In the genomic region with DNA sequence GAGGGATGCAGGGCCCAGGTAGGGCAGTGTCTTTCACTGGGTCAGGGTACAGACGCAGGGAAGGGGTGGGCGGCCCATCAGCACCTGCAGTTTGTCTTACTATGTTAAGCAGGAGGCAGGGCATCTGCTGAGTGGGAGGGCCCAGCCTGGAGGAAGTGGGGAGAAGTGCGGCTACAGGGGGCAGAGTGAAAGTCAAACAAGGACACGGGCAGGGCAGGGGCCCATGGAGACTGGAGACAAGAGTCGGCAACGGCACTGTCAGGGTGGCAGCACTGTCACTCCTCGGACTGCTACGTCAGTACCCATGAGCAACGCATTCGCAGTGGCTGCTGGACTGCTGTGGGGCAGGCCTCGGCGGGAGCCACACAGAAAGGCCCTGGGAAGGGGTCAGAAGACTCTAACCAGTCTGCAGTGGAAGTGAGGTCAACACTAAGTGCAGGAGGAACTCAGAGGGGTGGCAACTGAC, we compare ENCODE assay signal across 8 cellular contexts. TPM values are rescaled to one million over a fixed set of nuclear protein-coding genes. Genes with fewer than 3 reads are reported as not detected.
DNase-seq lines count a peak whose midpoint lies in the region; ATAC-seq and TF ChIP-seq lines count a peak whose summit lies in the region.

No MANE protein-coding gene starts in this region.

- 53 to 68% (median 68%) methylated on average over 12 of the region's 12 CpGs for WGBS in ovary, 3 donors

- peak overlapping the region; percentile 56 for H3K4me3 Mint-ChIP-seq in activated CD4-positive, alpha-beta T cell treated with anti-CD3 and anti-CD28 coated beads for 36 hours

- H3K4me3 ChIP-seq in ovary = no peak overlapping the region

- peak; percentile 63 for DNase-seq in GM13977 (ENCODE audit: low spot score)
- peak; percentile 83 for DNase-seq in activated CD4-positive, alpha-beta T cell treated with anti-CD3 and anti-CD28 coated beads for 36 hours
- no peak for DNase-seq in epithelial cell of prostate (ENCODE audit: low read depth, low spot score)
- DNase-seq in stimulated activated CD4-positive, alpha-beta T cell treated with anti-CD3 and anti-CD28 coated beads, Interleukin-4, amount 100 ng/mL, for 48 hours (ENCODE audit: low read depth in 2 of 2) = peak; percentile 32 to 38
- no peak for DNase-seq in ovary
- no peak for DNase-seq in mucosa of gallbladder (ENCODE audit: low spot score)

- H3K9me3 ChIP-seq in ovary = no peaks in the 10 kb centered on the region

- intact Hi-C loops in activated CD4-positive, alpha-beta T cell treated with anti-CD3 and anti-CD28 coated beads for 36 hours (cut with DNase I, micrococcal nuclease) = loop anchor here (1.0 to 2.0 kb wide), 2 partner anchors 17 to 38 kb away; no protein-coding TSS in a partner anchor
- intact Hi-C loops in ovary (cut with DNase I) = no loop called here

- H3K9me3 Mint-ChIP-seq in activated CD4-positive, alpha-beta T cell treated with anti-CD3 and anti-CD28 coated beads for 36 hours (ENCODE audit: low read depth) = no peaks in the 10 kb centered on the region

- POLR2A ChIA-PET in activated CD4-positive, alpha-beta T cell treated with anti-CD3 and anti-CD28 coated beads for 36 hours (lab: Charles Lee) = no interaction called here

- H3K27me3 Mint-ChIP-seq in activated CD4-positive, alpha-beta T cell treated with anti-CD3 and anti-CD28 coated beads for 36 hours = no peaks in the 10 kb centered on the region

- TF ChIP-seq CTCF in GM13977 (IDR thresholded peaks at IDR 0.05; ENCODE audit: extremely low read depth, insufficient read depth, missing control alignments) = peak; percentile 10
- TF ChIP-seq CTCF in ovary (IDR thresholded peaks at IDR 0.05) = no peak

- in situ Hi-C loops in GM13977 (cut with MboI; ENCODE audit: low pct_unique_long_range_greater_than_20kb, low sequenced_read_pairs, unreplicated experiment) = no loop called here

- no peak for TF ChIP-seq POLR2A in ovary (IDR thresholded peaks at IDR 0.05)

- CTCF ChIA-PET in activated CD4-positive, alpha-beta T cell treated with anti-CD3 and anti-CD28 coated beads for 36 hours (lab: Charles Lee) = no interaction called here

- no peaks in the 10 kb centered on the region for H3K36me3 ChIP-seq in ovary

- ATAC-seq in HG03342 (IDR thresholded peaks at IDR 0.05; ENCODE audit: unreplicated experiment) (peak; percentile 81), HG02623 (IDR thresholded peaks at IDR 0.05; ENCODE audit: unreplicated experiment) (no peak)
- ATAC-seq in activated CD4-positive, alpha-beta T cell treated with anti-CD3 and anti-CD28 coated beads for 36 hours = peak; percentile 90

- H3K27ac Mint-ChIP-seq in activated CD4-positive, alpha-beta T cell treated with anti-CD3 and anti-CD28 coated beads for 36 hours = peak overlapping the region; percentile 90

- peaks cover 5% of the 10 kb centered on the region for H3K36me3 Mint-ChIP-seq in activated CD4-positive, alpha-beta T cell treated with anti-CD3 and anti-CD28 coated beads for 36 hours (ENCODE audit: low read depth)

- no peaks in the 10 kb centered on the region for H3K27me3 ChIP-seq in ovary

- H3K4me1 Mint-ChIP-seq in activated CD4-positive, alpha-beta T cell treated with anti-CD3 and anti-CD28 coated beads for 36 hours = peaks cover 69% of the 10 kb centered on the region

- H3K27ac ChIP-seq in epithelial cell of prostate = peak overlapping the region; percentile 43
- no peak overlapping the region for H3K27ac ChIP-seq in ovary

- peaks cover 29% of the 10 kb centered on the region for H3K4me1 ChIP-seq in ovary (ENCODE audit: insufficient read depth)

- TF ChIP-seq EP300 in ovary (IDR thresholded peaks at IDR 0.05) = no peak

RNA-seq across cellular contexts. Expression of a gene that starts 19.7 kb away (rescaled TPM):
- 10 to 100 TPM; 31.2 to 33.4 TPM for total RNA-seq in activated CD4-positive, alpha-beta T cell treated with anti-CD3 and anti-CD28 coated beads for 36 hours
- total RNA-seq in ovary (10 to 100 TPM; 17.1 to 62.6 (median 44.3) TPM), mucosa of gallbladder (24.4 TPM)
- polyA plus RNA-seq in ovary = 10 to 100 TPM in 1 of 2 donors, 1 to 10 TPM in 1; 9.4 to 11.7 TPM

Comparison
In these comparisons a context has a peak if more than half of its experiments do, and no peak if none do; other contexts are left out.
1. DNase-seq: peak in GM13977 (single experiment), activated CD4-positive, alpha-beta T cell treated with anti-CD3 and anti-CD28 coated beads for 36 hours (single experiment) and stimulated activated CD4-positive, alpha-beta T cell treated with anti-CD3 and anti-CD28 coated beads, Interleukin-4, amount 100 ng/mL, for 48 hours (2 of 2); none in epithelial cell of prostate (single experiment), ovary (0 of 5) and mucosa of gallbladder (single experiment).
2. intact Hi-C loops: an anchor here in activated CD4-positive, alpha-beta T cell treated with anti-CD3 and anti-CD28 coated beads for 36 hours (1.0 to 2.0 kb wide); none called in ovary.